In genomic region chr11:64356498-64357411, GRCh38 we compare ENCODE assay signal across 8 cellular contexts. TPM values are rescaled to one million over a fixed set of nuclear protein-coding genes. Genes with fewer than 3 reads are reported as not detected.
DNase-seq lines count a peak whose midpoint lies in the region; ATAC-seq and TF ChIP-seq lines count a peak whose summit lies in the region.

No MANE protein-coding gene starts in this region.

- peak overlapping the region; percentile 26 for H3K4me3 Mint-ChIP-seq in activated naive CD8-positive, alpha-beta T cell treated with anti-CD3 and anti-CD28 coated beads, Interleukin-2, amount 10 ng/mL, durations not matched to agents 7 days and 5 days

- no CpG with 5 or more reads among the region's 25 CpGs for WGBS in mesendoderm (ENCODE audit: extremely low coverage, insufficient coverage, low lambda C conversion rate)
- 78% methylated on average over 21 to 22 of the region's 25 CpGs for WGBS in thyroid gland, 2 donors

- H3K4me1 ChIP-seq in mesendoderm (ENCODE audit: control insufficient read depth, low read depth, low read length) (peaks cover 10% of the 10 kb centered on the region), thyroid gland (peaks cover 23 to 29% of the 10 kb centered on the region in 2 donors)

- no peak overlapping the region for H4K8ac ChIP-seq in mesendoderm (ENCODE audit: low read depth, low read length)

- H3K36me3 ChIP-seq in mesendoderm (ENCODE audit: control insufficient read depth, insufficient read depth, low read length), result no peaks in the 10 kb centered on the region
- peaks cover 3 to 9% of the 10 kb centered on the region in 2 donors for H3K36me3 ChIP-seq in thyroid gland

- DNase-seq in AG20443 (ENCODE audit: low spot score), result peak; percentile 49
- DNase-seq in G401 (ENCODE audit: low spot score), result peak; percentile 84
- peak; percentile 43 for DNase-seq in NCI-H526 treated with DMSO at 0.1 percent for 48 hours (lab: John Stamatoyannopoulos, UW)
- no peak for DNase-seq in activated naive CD8-positive, alpha-beta T cell treated with anti-CD3 and anti-CD28 coated beads, Interleukin-2, amount 10 ng/mL, durations not matched to agents 7 days and 5 days
- peak; percentile 94 for DNase-seq in mesendoderm
- DNase-seq in HK-2 (ENCODE audit: unreplicated experiment), result no peak
- DNase-seq in thyroid gland, result no peak

- no peaks in the 10 kb centered on the region for H3K79me2 ChIP-seq in mesendoderm (ENCODE audit: control insufficient read depth, insufficient read depth, low read length)

- H3K23ac ChIP-seq in mesendoderm (ENCODE audit: low read length), result no peak overlapping the region

- H3K4me3 ChIP-seq in mesendoderm (ENCODE audit: low read length), result no peak overlapping the region
- H3K4me3 ChIP-seq in thyroid gland (replicated peaks in 1 of 3), result no peak overlapping the region

- no peak overlapping the region for H2BK5ac ChIP-seq in mesendoderm (ENCODE audit: low read length)

- H4K5ac ChIP-seq in mesendoderm (ENCODE audit: low read length), result no peak overlapping the region

- H3K4me1 Mint-ChIP-seq in activated naive CD8-positive, alpha-beta T cell treated with anti-CD3 and anti-CD28 coated beads, Interleukin-2, amount 10 ng/mL, durations not matched to agents 7 days and 5 days, result peaks cover 21% of the 10 kb centered on the region

- no peak overlapping the region for H3K4me2 ChIP-seq in mesendoderm (ENCODE audit: low read length)

- peaks cover 4% of the 10 kb centered on the region for H3K79me1 ChIP-seq in mesendoderm (ENCODE audit: low read length)

- TF ChIP-seq POLR2A in thyroid gland (IDR thresholded peaks at IDR 0.05), result no peak

- POLR2A ChIA-PET in activated naive CD8-positive, alpha-beta T cell treated with anti-CD3 and anti-CD28 coated beads, Interleukin-2, amount 10 ng/mL, durations not matched to agents 7 days and 5 days (lab: Charles Lee), result interaction anchor here (1.5 to 3.6 kb wide), 2 partner anchors 16 to 39 kb away, joined by 3 to 17 read pairs; partner anchors contain the start of genes CCDC88B, PRDX5 and TRMT112

- H3K27ac ChIP-seq in mesendoderm (ENCODE audit: low read depth, low read length) (no peak overlapping the region), thyroid gland (no peak overlapping the region)

- no peak overlapping the region for H2AK5ac ChIP-seq in mesendoderm (ENCODE audit: low read length)

- no peak overlapping the region for H3K18ac ChIP-seq in mesendoderm (ENCODE audit: low read length)

- H3K27me3 ChIP-seq in mesendoderm (ENCODE audit: insufficient read depth, low read length, poor library complexity), result no peaks in the 10 kb centered on the region
- H3K27me3 ChIP-seq in thyroid gland, result no peaks in the 10 kb centered on the region

- H3K9ac ChIP-seq in mesendoderm (ENCODE audit: low read length), result peak overlapping the region; percentile 23

- no peak overlapping the region for H3K4ac ChIP-seq in mesendoderm (ENCODE audit: low read depth, low read length)

- H2BK120ac ChIP-seq in mesendoderm (ENCODE audit: low read depth, low read length), result no peak overlapping the region

- no peaks in the 10 kb centered on the region for H3K9me3 Mint-ChIP-seq in activated naive CD8-positive, alpha-beta T cell treated with anti-CD3 and anti-CD28 coated beads, Interleukin-2, amount 10 ng/mL, durations not matched to agents 7 days and 5 days

- H3K36me3 Mint-ChIP-seq in activated naive CD8-positive, alpha-beta T cell treated with anti-CD3 and anti-CD28 coated beads, Interleukin-2, amount 10 ng/mL, durations not matched to agents 7 days and 5 days, result peaks cover 5% of the 10 kb centered on the region

- H3K27me3 Mint-ChIP-seq in activated naive CD8-positive, alpha-beta T cell treated with anti-CD3 and anti-CD28 coated beads, Interleukin-2, amount 10 ng/mL, durations not matched to agents 7 days and 5 days, result no peaks in the 10 kb centered on the region

- in situ Hi-C loops in G401 (cut with HindIII; ENCODE audit: low sequenced_read_pairs), result no loop called here

- H3K9me3 ChIP-seq in thyroid gland, result no peaks in the 10 kb centered on the region

- intact Hi-C loops in thyroid gland (cut with DNase I), result no loop called here

- H3K56ac ChIP-seq in mesendoderm (ENCODE audit: low read length), result peak overlapping the region; percentile 58

- peak in 1 of 6 experiments; percentile 12 for TF ChIP-seq CTCF in thyroid gland (IDR thresholded peaks at IDR 0.05)

- no peak overlapping the region for H2BK15ac ChIP-seq in mesendoderm (replicated peaks; ENCODE audit: low read depth)

- H3K27ac Mint-ChIP-seq in activated naive CD8-positive, alpha-beta T cell treated with anti-CD3 and anti-CD28 coated beads, Interleukin-2, amount 10 ng/mL, durations not matched to agents 7 days and 5 days, result peak overlapping the region; percentile 63

- no peak for ATAC-seq in activated naive CD8-positive, alpha-beta T cell treated with anti-CD3 and anti-CD28 coated beads, Interleukin-2, amount 10 ng/mL, durations not matched to agents 7 days and 5 days (ENCODE audit: low read depth)
- ATAC-seq in GM18858 (IDR thresholded peaks at IDR 0.05; ENCODE audit: unreplicated experiment), result no peak

RNA-seq across cellular contexts. Expression of gene RPS6KA4, which starts 2.2 kb away (rescaled TPM):
- 113 and 126 TPM in 2 replicates for total RNA-seq in G401 (2014; rRNA removed; shearing (Covaris generic))
- total RNA-seq in activated naive CD8-positive, alpha-beta T cell treated with anti-CD3 and anti-CD28 coated beads, Interleukin-2, amount 10 ng/mL, durations not matched to agents 7 days and 5 days, result 10 to 100 TPM; 32.4 to 33.9 TPM
- polyA plus RNA-seq in mesendoderm (2013, experiment 1 of 2), result 4.8 TPM
- 4.6 TPM for polyA plus RNA-seq in mesendoderm (2013, experiment 2 of 2)
- total RNA-seq in thyroid gland, result 10 to 100 TPM; 19.2 to 44.9 (median 21.8) TPM

RNA-seq across cellular contexts. Expression of gene CCDC88B, which starts 16.8 kb away (rescaled TPM):
- total RNA-seq in G401 (2014; rRNA removed; shearing (Covaris generic)), result 15.1 and 26.6 TPM in 2 replicates
- total RNA-seq in activated naive CD8-positive, alpha-beta T cell treated with anti-CD3 and anti-CD28 coated beads, Interleukin-2, amount 10 ng/mL, durations not matched to agents 7 days and 5 days, result 100 to 1,000 TPM; 132 to 142 TPM
- 2.0 TPM for polyA plus RNA-seq in mesendoderm (2013, experiment 1 of 2)
- 1.6 TPM for polyA plus RNA-seq in mesendoderm (2013, experiment 2 of 2)
- 1 to 10 TPM; 2.8 to 7.0 (median 3.6) TPM for total RNA-seq in thyroid gland

RNA-seq across cellular contexts. Expression of gene PRDX5, which starts 38.8 kb away (rescaled TPM):
- 341 and 414 TPM in 2 replicates for total RNA-seq in G401 (2014; rRNA removed; shearing (Covaris generic))
- 10 to 100 TPM; 85.1 to 91.2 TPM for total RNA-seq in activated naive CD8-positive, alpha-beta T cell treated with anti-CD3 and anti-CD28 coated beads, Interleukin-2, amount 10 ng/mL, durations not matched to agents 7 days and 5 days
- 99.0 TPM for polyA plus RNA-seq in mesendoderm (2013, experiment 1 of 2)
- 97.3 TPM for polyA plus RNA-seq in mesendoderm (2013, experiment 2 of 2)
- total RNA-seq in thyroid gland, result 100 to 1,000 TPM; 384 to 962 (median 653) TPM

RNA-seq across cellular contexts. Expression of gene TRMT112, which starts 39.4 kb away (rescaled TPM):
- total RNA-seq in G401 (2014; rRNA removed; shearing (Covaris generic)), result 313 and 472 TPM in 2 replicates
- 100 to 1,000 TPM; 140 to 151 TPM for total RNA-seq in activated naive CD8-positive, alpha-beta T cell treated with anti-CD3 and anti-CD28 coated beads, Interleukin-2, amount 10 ng/mL, durations not matched to agents 7 days and 5 days
- 524 TPM for polyA plus RNA-seq in mesendoderm (2013, experiment 1 of 2)
- polyA plus RNA-seq in mesendoderm (2013, experiment 2 of 2), result 540 TPM
- 100 to 1,000 TPM; 228 to 435 (median 237) TPM for total RNA-seq in thyroid gland

RNA-seq across cellular contexts. Expression of gene ESRRA, which starts 51.4 kb away (rescaled TPM):
- total RNA-seq in G401 (2014; rRNA removed; shearing (Covaris generic)), result 42.0 and 75.5 TPM in 2 replicates
- total RNA-seq in activated naive CD8-positive, alpha-beta T cell treated with anti-CD3 and anti-CD28 coated beads, Interleukin-2, amount 10 ng/mL, durations not matched to agents 7 days and 5 days, result 10 to 100 TPM; 33.9 to 35.1 TPM
- polyA plus RNA-seq in mesendoderm (2013, experiment 1 of 2), result 9.3 TPM
- polyA plus RNA-seq in mesendoderm (2013, experiment 2 of 2), result 8.3 TPM
- total RNA-seq in thyroid gland, result 10 to 100 TPM; 42.8 to 71.6 (median 58.3) TPM

Comparison
In these comparisons a context has a peak if more than half of its experiments do, and no peak if none do; other contexts are left out.
1. DNase-seq: peak in AG20443 (single experiment), G401 (single experiment), NCI-H526 treated with DMSO at 0.1 percent for 48 hours (single experiment) and mesendoderm (single experiment); none in activated naive CD8-positive, alpha-beta T cell treated with anti-CD3 and anti-CD28 coated beads, Interleukin-2, amount 10 ng/mL, durations not matched to agents 7 days and 5 days (single experiment), HK-2 (single experiment) and thyroid gland (0 of 2).